In the genomic region with DNA sequence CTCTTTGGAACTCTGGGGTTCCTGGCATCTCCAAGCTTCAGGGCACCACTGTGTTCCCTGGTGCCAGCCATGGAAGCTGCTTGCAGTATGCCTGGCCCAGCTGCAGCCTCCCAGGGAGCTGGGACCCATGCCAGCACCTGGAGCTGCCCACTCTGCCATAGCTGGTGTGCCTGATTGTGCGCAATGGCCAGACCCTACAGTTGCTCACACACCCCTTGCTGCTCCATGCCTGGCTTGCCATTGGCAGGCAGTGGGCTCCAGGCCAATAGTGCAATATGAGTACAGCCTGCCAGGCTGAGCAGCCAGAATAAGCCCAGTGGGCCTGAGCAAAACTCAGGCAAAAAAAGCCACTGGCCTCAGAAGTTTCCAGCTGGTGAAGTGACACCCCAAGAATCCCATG, we compare ENCODE assay signal across 14 cellular contexts. TPM values are rescaled to one million over a fixed set of nuclear protein-coding genes. Genes with fewer than 3 reads are reported as not detected.
A peak's percentile ranks its signal among the peaks of the same experiment; 100 is the strongest.
DNase-seq lines count a peak whose midpoint lies in the region; ATAC-seq, FAIRE-seq and TF ChIP-seq lines count a peak whose summit lies in the region.
"Had no signal": no experiment of that assay in that cellular context is flagged by ENCODE, and none has a peak within 500 bp of the region (broad histone marks: within the 10 kb centered on the region; RNA-seq: fewer than 3 reads in every experiment).

No MANE protein-coding gene starts in this region.

- FAIRE-seq in kidney (lab: Jason Lieb, UNC), result no peak
- FAIRE-seq: D721Med, urothelium cell line had no signal

- H3K4me1 ChIP-seq in psoas muscle (no peaks in the 10 kb centered on the region), kidney (ENCODE audit: control insufficient read depth in 1 of 2, insufficient read depth in 1 of 2, low read depth in 1 of 2, low read length in 2 of 2) (peaks cover 0 to 4% of the 10 kb centered on the region in 2 donors)

- no peak overlapping the region for H3K4me3 ChIP-seq in psoas muscle
- no peak overlapping the region for H3K4me3 ChIP-seq in kidney (ENCODE audit: low read length in 2 of 2)
- H3K4me3 ChIP-seq: BLaER1, left lung had no signal

- WGBS in psoas muscle, 3 donors, result 27 to 34% (median 33%) methylated on average over 1 of the region's 1 CpG

- CTCF ChIA-PET in HEK293T (lab: Yijun Ruan, JAX), result no interaction called here

- POLR2A ChIA-PET in HEK293T (lab: Yijun Ruan, JAX), result no interaction called here

- no peak for TF ChIP-seq CTCF in psoas muscle (IDR thresholded peaks at IDR 0.05)
- no peak for TF ChIP-seq CTCF in kidney (IDR thresholded peaks at IDR 0.05; ENCODE audit: borderline replicate concordance, extremely low read depth, insufficient read depth)

- H3K27me3 ChIP-seq in psoas muscle (ENCODE audit: insufficient read depth in 3 of 3, low read length in 2 of 3), result no peaks in the 10 kb centered on the region
- H3K27me3 ChIP-seq: BLaER1, left lung had no signal

- H3K9me3 ChIP-seq in psoas muscle, result no peaks in the 10 kb centered on the region
- no peaks in the 10 kb centered on the region for H3K9me3 ChIP-seq in kidney (ENCODE audit: control insufficient read depth in 1 of 2, low read length in 2 of 2)
- H3K9me3 ChIP-seq: left lung had no signal

- intact Hi-C loops in psoas muscle (cut with DNase I), result loop anchor here in 1 of 2 donors (5.0 kb wide), 1 partner anchor 196 kb away; no protein-coding TSS in a partner anchor
- intact Hi-C loops in kidney (cut with DNase I), result no loop called here

- no peak overlapping the region for H3K9ac ChIP-seq in kidney (ENCODE audit: low read length in 2 of 2)
- H3K9ac ChIP-seq: BLaER1 had no signal

- DNase-seq in NCI-H1694 treated with DMSO at 0.1 percent for 48 hours (lab: John Stamatoyannopoulos, UW) (peak; percentile 13), NCI-H1694 (lab: John Stamatoyannopoulos, UW) (no peak), NCI-H2081 treated with DMSO at 0.1 percent for 48 hours (lab: John Stamatoyannopoulos, UW) (peak; percentile 5), glomerular visceral epithelial cell (ENCODE audit: extremely low spot score) (peak; percentile 17), psoas muscle (peak; percentile 26 to 69), HEK293T (ENCODE audit: extremely low spot score) (no peak), kidney (no peak)
- DNase-seq: left lung, NCI-H524 treated with DMSO at 0.1 percent for 48 hours had no signal

- H3K27ac ChIP-seq in psoas muscle (no peak overlapping the region), kidney (ENCODE audit: low read depth in 2 of 2, low read length in 2 of 2) (no peak overlapping the region)
- H3K27ac ChIP-seq: 22Rv1, BLaER1, left lung had no signal

- peak; percentile 48 to 85 (median 81) for ATAC-seq in psoas muscle
- no peak for ATAC-seq in GM21526 (IDR thresholded peaks at IDR 0.05; ENCODE audit: low FRiP score, unreplicated experiment)
- ATAC-seq: left lung had no signal

- H3K36me3 ChIP-seq in psoas muscle (ENCODE audit: insufficient read depth in 1 of 2, low read depth in 1 of 2) (no peaks in the 10 kb centered on the region), kidney (ENCODE audit: control insufficient read depth in 1 of 2, insufficient read depth in 2 of 2, low read length in 2 of 2) (no peaks in the 10 kb centered on the region)
- H3K36me3 ChIP-seq: left lung had no signal

TF ChIP-seq in HEK293T, 16 proteins besides CTCF, POLR2A, EP300 and RAD21:
- TF ChIP-seq NFRKB (IDR thresholded peaks at IDR 0.05), result no peak
- TF ChIP-seq ELF4 (IDR thresholded peaks at IDR 0.05), result no peak
- no peak for TF ChIP-seq BHLHE40 (IDR thresholded peaks at IDR 0.05; ENCODE audit: borderline replicate concordance)
- TF ChIP-seq TARDBP (IDR thresholded peaks at IDR 0.05), result no peak
- no peak for TF ChIP-seq FOXK2 (IDR thresholded peaks at IDR 0.05)
TF ChIP-seq in HEK293T: peak in this region for 0.

RNA-seq across cellular contexts. Expression of a gene that starts 24.9 kb away (rescaled TPM):
- total RNA-seq in psoas muscle (100 to 1,000 TPM; 149 to 315 (median 218) TPM), kidney (67.0 TPM)
- polyA plus RNA-seq in psoas muscle (100 to 1,000 TPM in 1 of 3 donors, 10 to 100 TPM in 2; 68.8 to 228 (median 99.0) TPM), kidney (ENCODE audit: insufficient read depth, low read depth, low replicate concordance) (19.9 TPM)

RNA-seq across cellular contexts. Expression of a gene that starts 43.8 kb away (rescaled TPM):
- total RNA-seq in psoas muscle (100 to 1,000 TPM; 124 to 163 (median 138) TPM), kidney (61.4 TPM)
- polyA plus RNA-seq in psoas muscle (100 to 1,000 TPM in 1 of 3 donors, 10 to 100 TPM in 2; 35.7 to 135 (median 75.1) TPM), kidney (ENCODE audit: insufficient read depth, low read depth, low replicate concordance) (26.1 TPM)

Comparison
In these comparisons a context has a peak if more than half of its experiments do, and no peak if none do; other contexts are left out.
1. DNase-seq: peak in NCI-H1694 treated with DMSO at 0.1 percent for 48 hours (single experiment), NCI-H2081 treated with DMSO at 0.1 percent for 48 hours (single experiment), glomerular visceral epithelial cell (single experiment) and psoas muscle (2 of 2); none in NCI-H1694 (single experiment), HEK293T (single experiment) and kidney (single experiment).